In the genomic region with DNA sequence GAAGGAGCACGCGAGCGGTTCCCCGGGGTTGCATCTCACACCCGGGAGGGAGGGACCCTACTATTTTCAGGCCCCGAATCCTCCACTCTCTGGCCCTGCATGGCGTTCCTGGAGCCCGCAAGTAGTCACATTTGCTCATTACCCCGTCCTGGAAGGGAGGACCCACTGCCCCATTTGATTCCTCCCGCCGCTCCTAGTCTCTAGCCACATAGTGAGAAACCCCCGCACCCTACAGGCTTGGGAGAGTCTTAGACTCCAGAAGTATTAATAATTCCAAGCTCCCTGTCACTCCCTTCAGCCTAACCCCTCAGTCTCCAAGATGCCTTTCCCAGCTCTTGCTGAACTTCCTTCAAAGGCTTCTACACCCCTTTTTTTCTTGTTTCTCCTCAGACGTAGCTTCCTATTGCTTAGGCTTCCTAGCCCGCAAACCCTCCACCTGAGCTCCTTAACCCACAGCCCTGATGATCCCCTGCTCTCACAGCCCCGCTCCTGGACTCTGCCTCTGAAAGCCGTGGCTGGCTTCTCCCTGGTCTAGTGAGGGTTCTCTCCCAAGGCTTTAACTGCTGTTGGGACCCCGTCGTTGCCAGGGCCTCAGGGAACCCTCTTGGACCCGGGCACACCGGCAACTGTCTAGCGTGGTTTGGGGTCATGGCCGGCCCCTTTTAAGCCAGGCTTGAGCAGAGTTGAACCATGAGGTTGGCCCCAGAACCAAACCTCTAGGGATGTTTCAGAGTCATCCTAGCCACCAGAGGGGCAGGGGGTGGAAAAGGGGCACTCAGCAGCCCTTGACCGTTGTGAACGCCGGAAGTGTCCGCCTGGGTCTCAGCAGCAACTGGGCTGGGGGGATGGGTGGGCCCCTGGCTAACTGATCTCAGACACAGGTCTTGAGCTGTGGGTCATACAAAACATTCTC, we compare ENCODE assay signal across 6 cellular contexts. TPM values are rescaled to one million over a fixed set of nuclear protein-coding genes. Genes with fewer than 3 reads are reported as not detected.
DNase-seq lines count a peak whose midpoint lies in the region; ATAC-seq lines count a peak whose summit lies in the region.

No MANE protein-coding gene starts in this region.

- peak overlapping the region; percentile 30 for H3K27ac ChIP-seq in adipose tissue (ENCODE audit: low read depth, low read length)
- H3K27ac ChIP-seq in mucosa of rectum (ENCODE audit: low read depth in 2 of 2, low read length in 2 of 2): peak overlapping the region; percentile 95

- POLR2A ChIA-PET in activated CD4-positive, alpha-beta T cell treated with anti-CD3 and anti-CD28 coated beads for 36 hours (lab: Charles Lee): interaction anchor here (0.6 to 1.9 kb wide), 4 partner anchors 10 to 68 kb away, joined by 3 to 16 read pairs (median 4); partner anchors contain the start of gene PDXP

- peaks cover 5% of the 10 kb centered on the region in 2 donors for H3K36me3 ChIP-seq in mucosa of rectum (ENCODE audit: control insufficient read depth in 2 of 2, insufficient read depth in 2 of 2, low read length in 2 of 2)

- DNase-seq in activated CD4-positive, alpha-beta T cell treated with anti-CD3 and anti-CD28 coated beads for 36 hours: peak; percentile 57
- no peak for DNase-seq in activated CD4-positive, alpha-beta T cell treated with anti-CD3 and anti-CD28 coated beads, Interleukin-2, amount 50 U/mL, for 48 hours
- DNase-seq in epidermal melanocyte (ENCODE audit: insufficient read length, low spot score): no peak

- peaks cover 4% of the 10 kb centered on the region for H3K36me3 Mint-ChIP-seq in activated CD4-positive, alpha-beta T cell treated with anti-CD3 and anti-CD28 coated beads for 36 hours (ENCODE audit: low read depth)

- H3K27me3 Mint-ChIP-seq in activated CD4-positive, alpha-beta T cell treated with anti-CD3 and anti-CD28 coated beads for 36 hours: no peaks in the 10 kb centered on the region

- CTCF ChIA-PET in activated CD4-positive, alpha-beta T cell treated with anti-CD3 and anti-CD28 coated beads for 36 hours (lab: Charles Lee): interaction anchor here (0.5 to 3.8 kb wide), 18 partner anchors 10 to 344 kb away, joined by 3 to 42 read pairs (median 4); partner anchors contain the start of gene PDXP

- peak overlapping the region; percentile 71 to 90 for H3K4me3 ChIP-seq in mucosa of rectum (ENCODE audit: low read length in 2 of 2)

- no peaks in the 10 kb centered on the region for H3K27me3 ChIP-seq in mucosa of rectum (ENCODE audit: control insufficient read depth in 2 of 2, insufficient read depth in 2 of 2, low read length in 2 of 2)

- peaks cover 20 to 34% of the 10 kb centered on the region in 2 donors for H3K4me1 ChIP-seq in mucosa of rectum (ENCODE audit: control insufficient read depth in 2 of 2, insufficient read depth in 2 of 2, low read length in 2 of 2)

- no peak for ATAC-seq in activated CD4-positive, alpha-beta T cell treated with anti-CD3 and anti-CD28 coated beads for 36 hours
- ATAC-seq in GM18867 (IDR thresholded peaks at IDR 0.05; ENCODE audit: unreplicated experiment): no peak

- peak overlapping the region; percentile 87 for H3K27ac Mint-ChIP-seq in activated CD4-positive, alpha-beta T cell treated with anti-CD3 and anti-CD28 coated beads for 36 hours

- no peaks in the 10 kb centered on the region for H3K9me3 ChIP-seq in mucosa of rectum (ENCODE audit: control insufficient read depth in 2 of 2, low read length in 2 of 2)

- WGBS in adipose tissue, 3 donors: 8 to 14% (median 13%) methylated on average over 19 to 26 of the region's 26 CpGs

- peak overlapping the region; percentile 82 to 83 for H3K9ac ChIP-seq in mucosa of rectum (ENCODE audit: low read depth in 1 of 2, low read length in 2 of 2)

- H3K4me3 Mint-ChIP-seq in activated CD4-positive, alpha-beta T cell treated with anti-CD3 and anti-CD28 coated beads for 36 hours: peak overlapping the region; percentile 89

- H3K9me3 Mint-ChIP-seq in activated CD4-positive, alpha-beta T cell treated with anti-CD3 and anti-CD28 coated beads for 36 hours (ENCODE audit: low read depth): no peaks in the 10 kb centered on the region

- intact Hi-C loops in activated CD4-positive, alpha-beta T cell treated with anti-CD3 and anti-CD28 coated beads for 36 hours (cut with DNase I, micrococcal nuclease): loop anchor here (2.0 to 5.0 kb wide), 8 partner anchors 13 to 1543 kb away; partner anchors contain the start of genes C22orf23 (in 1 of the 2), CBX7 (in 1 of the 2), EIF3D (in 1 of the 2) and JOSD1 (in 1 of the 2)

- peaks cover 47% of the 10 kb centered on the region for H3K4me1 Mint-ChIP-seq in activated CD4-positive, alpha-beta T cell treated with anti-CD3 and anti-CD28 coated beads for 36 hours

RNA-seq across cellular contexts. Expression of gene GGA1, which starts 0.9 kb away (rescaled TPM):
- 10 to 100 TPM; 55.4 to 66.6 TPM for total RNA-seq in activated CD4-positive, alpha-beta T cell treated with anti-CD3 and anti-CD28 coated beads for 36 hours
- polyA plus RNA-seq in adipose tissue: 10 to 100 TPM; 24.2 to 33.1 (median 29.8) TPM

RNA-seq across cellular contexts. Expression of gene LGALS2, which starts 29.6 kb away (rescaled TPM):
- not detected for total RNA-seq in activated CD4-positive, alpha-beta T cell treated with anti-CD3 and anti-CD28 coated beads for 36 hours
- polyA plus RNA-seq in adipose tissue: 10 to 100 TPM in 1 of 3 donors, 1 to 10 TPM in 2; 2.1 to 13.9 (median 4.4) TPM

RNA-seq across cellular contexts. Expression of gene SH3BP1, which starts 30.0 kb away (rescaled TPM):
- 10 to 100 TPM; 86.5 to 98.2 TPM for total RNA-seq in activated CD4-positive, alpha-beta T cell treated with anti-CD3 and anti-CD28 coated beads for 36 hours
- 1 to 10 TPM; 2.3 to 8.2 (median 6.6) TPM for polyA plus RNA-seq in adipose tissue

RNA-seq across cellular contexts. Expression of gene PDXP, which starts 49.0 kb away (rescaled TPM):
- 10 to 100 TPM; 35.8 to 37.8 TPM for total RNA-seq in activated CD4-positive, alpha-beta T cell treated with anti-CD3 and anti-CD28 coated beads for 36 hours
- 1 to 10 TPM; 4.7 to 5.7 (median 4.9) TPM for polyA plus RNA-seq in adipose tissue

RNA-seq across cellular contexts. Expression of gene CDC42EP1, which starts 49.2 kb away (rescaled TPM):
- under 1 TPM; 0.83 to 0.87 TPM for total RNA-seq in activated CD4-positive, alpha-beta T cell treated with anti-CD3 and anti-CD28 coated beads for 36 hours
- polyA plus RNA-seq in adipose tissue: 10 to 100 TPM; 52.7 to 66.6 (median 63.3) TPM
